ENCODE assay signal across 17 cellular contexts in genomic region chr3:72496055-72496690, GRCh38. TPM values are rescaled to one million over a fixed set of nuclear protein-coding genes. Genes with fewer than 3 reads are reported as not detected.
DNase-seq lines count a peak whose midpoint lies in the region; ATAC-seq and TF ChIP-seq lines count a peak whose summit lies in the region.
"Had no signal": no experiment of that assay in that cellular context is flagged by ENCODE, and none has a peak within 500 bp of the region (broad histone marks: within the 10 kb centered on the region; RNA-seq: fewer than 3 reads in every experiment).

No MANE protein-coding gene starts in this region.

- peaks cover 2% of the 10 kb centered on the region for H3K9me3 Mint-ChIP-seq in Calu3 (ENCODE audit: low read depth, unreplicated experiment)
- H3K9me3 Mint-ChIP-seq in dendritic cell treated with granulocyte-macrophage colony-stimulating factor and Interleukin-4, amounts not matched to agents 40 ng/mL and 50 ng/mL, for 4 days: peaks cover 9% of the 10 kb centered on the region
- H3K9me3 Mint-ChIP-seq: stimulated activated effector memory CD8-positive, alpha-beta T cell treated with anti-CD3 and anti-CD28 coated beads, Interleukin-12 subunit alpha, Interleukin-12 subunit beta, amount 100 ng/mL, for 72 hours had no signal

- peak overlapping the region; percentile 54 for H3K27ac Mint-ChIP-seq in Calu3 (ENCODE audit: unreplicated experiment)
- H3K27ac Mint-ChIP-seq in dendritic cell treated with granulocyte-macrophage colony-stimulating factor and Interleukin-4, amounts not matched to agents 40 ng/mL and 50 ng/mL, for 4 days: peak overlapping the region; percentile 77
- H3K27ac Mint-ChIP-seq: endodermal cell; nephron; stimulated activated effector memory CD8-positive, alpha-beta T cell treated with anti-CD3 and anti-CD28 coated beads, Interleukin-12 subunit alpha, Interleukin-12 subunit beta, amount 100 ng/mL, for 72 hours had no signal

- BruUV-seq in Calu3 (replicated peaks; lab: Mats Ljungman, UMichigan): no TSS peak

- no peak for DNase-seq in Calu3
- peak; percentile 18 to 50 for DNase-seq in NCI-H524 (lab: John Stamatoyannopoulos, UW)
- DNase-seq in NCI-H2196 (lab: John Stamatoyannopoulos, UW; ENCODE audit: unreplicated experiment): no peak
- no peak for DNase-seq in left lobe of liver (ENCODE audit: low spot score)
- no peak for DNase-seq in stimulated activated CD4-positive, alpha-beta T cell treated with anti-CD3 and anti-CD28 coated beads, Interleukin-1b, Interleukin-23, amount 100 ng/mL, for 48 hours
- DNase-seq: activated CD4-positive, alpha-beta T cell treated with anti-CD3 and anti-CD28 coated beads for 1 hour; activated gamma-delta T cell; BE2C; cerebellar nuclear complex; DMS 273 treated with DMSO at 0.1 percent for 48 hours; endodermal cell; SJCRH30; trophoblast cell had no signal

- no peak for TF ChIP-seq CTCF in Calu3 (IDR thresholded peaks at IDR 0.05; ENCODE audit: unreplicated experiment)

- H3K27me3 Mint-ChIP-seq in Calu3 (ENCODE audit: unreplicated experiment): peaks cover 1% of the 10 kb centered on the region
- no peaks in the 10 kb centered on the region for H3K27me3 Mint-ChIP-seq in dendritic cell treated with granulocyte-macrophage colony-stimulating factor and Interleukin-4, amounts not matched to agents 40 ng/mL and 50 ng/mL, for 4 days

- H3K36me3 Mint-ChIP-seq in Calu3 (ENCODE audit: insufficient read depth, unreplicated experiment): no peaks in the 10 kb centered on the region
- H3K36me3 Mint-ChIP-seq in dendritic cell treated with granulocyte-macrophage colony-stimulating factor and Interleukin-4, amounts not matched to agents 40 ng/mL and 50 ng/mL, for 4 days (ENCODE audit: low read depth): peaks cover 10% of the 10 kb centered on the region
- H3K36me3 Mint-ChIP-seq: stimulated activated effector memory CD8-positive, alpha-beta T cell treated with anti-CD3 and anti-CD28 coated beads, Interleukin-12 subunit alpha, Interleukin-12 subunit beta, amount 100 ng/mL, for 72 hours had no signal

- H3K4me1 Mint-ChIP-seq in Calu3 (ENCODE audit: low read depth, unreplicated experiment): no peaks in the 10 kb centered on the region
- peaks cover 64% of the 10 kb centered on the region for H3K4me1 Mint-ChIP-seq in dendritic cell treated with granulocyte-macrophage colony-stimulating factor and Interleukin-4, amounts not matched to agents 40 ng/mL and 50 ng/mL, for 4 days (ENCODE audit: low read depth)
- H3K4me1 Mint-ChIP-seq: nephron had no signal

- CTCF ChIA-PET in Calu3 (lab: Charles Lee): interaction anchor here (0.6 to 0.7 kb wide), 2 partner anchors 548 to 801 kb away, joined by 3 to 4 read pairs; no protein-coding TSS in a partner anchor

- H3K4me3 Mint-ChIP-seq in Calu3 (ENCODE audit: low read depth, unreplicated experiment): no peak overlapping the region
- H3K4me3 Mint-ChIP-seq in dendritic cell treated with granulocyte-macrophage colony-stimulating factor and Interleukin-4, amounts not matched to agents 40 ng/mL and 50 ng/mL, for 4 days: no peak overlapping the region
- H3K4me3 Mint-ChIP-seq: endodermal cell; nephron; stimulated activated effector memory CD8-positive, alpha-beta T cell treated with anti-CD3 and anti-CD28 coated beads, Interleukin-12 subunit alpha, Interleukin-12 subunit beta, amount 100 ng/mL, for 72 hours had no signal

- intact Hi-C loops in Calu3 (cut with micrococcal nuclease; ENCODE audit: unreplicated experiment): no loop called here
- intact Hi-C loops in dendritic cell treated with granulocyte-macrophage colony-stimulating factor and Interleukin-4, amounts not matched to agents 40 ng/mL and 50 ng/mL, for 4 days (cut with micrococcal nuclease): loop anchor here (5.0 kb wide), 1 partner anchor 36 kb away; no protein-coding TSS in a partner anchor

- ATAC-seq in GM19395 (IDR thresholded peaks at IDR 0.05; ENCODE audit: unreplicated experiment) (peak; percentile 83), left lobe of liver (no peak)
- ATAC-seq: stimulated activated effector memory CD8-positive, alpha-beta T cell treated with anti-CD3 and anti-CD28 coated beads, Interleukin-12 subunit alpha, Interleukin-12 subunit beta, amount 100 ng/mL, for 72 hours had no signal

RNA-seq across cellular contexts. Expression of gene RYBP, which starts 49.8 kb away (rescaled TPM):
- 15.4 and 16.0 TPM in 2 replicates for total RNA-seq in Calu3 (2022)
- 4.8 TPM for total RNA-seq in left lobe of liver

Comparison
In these comparisons a context has a peak if more than half of its experiments do, and no peak if none do; other contexts are left out.
1. DNase-seq: peak in NCI-H524 (2 of 2); none in Calu3 (single experiment), NCI-H2196 (single experiment), left lobe of liver (single experiment) and stimulated activated CD4-positive, alpha-beta T cell treated with anti-CD3 and anti-CD28 coated beads, Interleukin-1b, Interleukin-23, amount 100 ng/mL, for 48 hours (single experiment).